In the genomic region with DNA sequence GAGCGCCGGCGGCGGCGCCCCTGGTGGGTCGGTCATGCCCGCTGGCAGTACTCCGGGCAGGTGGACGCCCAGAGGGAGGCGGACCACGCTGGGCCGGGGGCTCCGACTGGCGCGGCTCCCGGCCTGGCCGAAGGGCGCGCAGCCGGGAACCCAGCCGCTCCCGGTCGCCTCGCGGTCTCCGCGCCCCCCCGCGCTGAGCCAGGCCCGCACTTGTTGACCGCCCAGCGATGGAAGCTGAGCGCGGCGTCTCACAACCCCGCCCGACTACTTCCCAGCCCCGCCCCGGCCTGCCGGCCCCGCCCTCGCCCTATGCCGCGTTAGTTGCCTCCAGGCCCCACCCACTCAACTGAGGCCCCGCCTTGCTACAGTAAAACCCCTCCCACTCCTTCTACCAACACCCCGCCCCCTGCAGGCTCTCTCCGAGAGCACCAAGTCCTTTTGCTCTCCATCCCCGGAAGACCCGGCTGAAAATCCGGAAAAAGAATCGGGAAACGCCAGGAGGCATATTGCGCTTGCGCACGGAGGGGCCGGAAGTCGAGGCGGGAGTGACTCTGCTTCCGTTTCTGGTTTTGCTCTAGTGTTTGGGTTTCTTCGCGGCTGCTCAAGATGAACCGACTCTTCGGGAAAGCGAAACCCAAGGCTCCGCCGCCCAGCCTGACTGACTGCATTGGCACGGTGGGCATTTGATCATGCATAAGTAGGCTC, we compare ENCODE assay signal across 8 cellular contexts. TPM values are rescaled to one million over a fixed set of nuclear protein-coding genes. Genes with fewer than 3 reads are reported as not detected.
A peak's percentile ranks its signal among the peaks of the same experiment; 100 is the strongest.
DNase-seq lines count a peak whose midpoint lies in the region; ATAC-seq, FAIRE-seq and TF ChIP-seq lines count a peak whose summit lies in the region.

Gene BAG1, minus strand, starts transcription at position 236 of the 705 bp plus-strand sequence.
Gene CHMP5, plus strand, starts transcription at position 577 of the 705 bp plus-strand sequence. Its CDS starts 30 bp downstream, at position 607.

- TF ChIP-seq CTCF in Caco-2 (IDR thresholded peaks at IDR 0.05; ENCODE audit: insufficient read depth in 1 of 2, low read depth in 1 of 2, low read length in 1 of 2, severe bottlenecking in 1 of 2, unreplicated experiment in 1 of 2): peak in 1 of 2 experiments; percentile 25
- TF ChIP-seq CTCF in H1 (IDR thresholded peaks at IDR 0.05; ENCODE audit: control extremely low read depth in 1 of 3, insufficient read depth in 1 of 3, low read depth in 1 of 3, low read length in 3 of 3): peak; percentile 8 to 33 (median 23); a peak in 2 of 4 replicates

- peak within 1 kb of the TSS; percentile 9 for H4K5ac ChIP-seq in H1 (ENCODE audit: insufficient read length, low read depth, low read length)

- H3K56ac ChIP-seq in H1 (replicated peaks; ENCODE audit: insufficient read length, low read depth, low read length): peak within 1 kb of the TSS; percentile 89

- H4K8ac ChIP-seq in H1 (ENCODE audit: extremely low read depth, insufficient read depth, low read length): peak within 1 kb of the TSS; percentile 93

- no peak within 1 kb of the TSS for H2BK120ac ChIP-seq in H1 (replicated peaks; ENCODE audit: low read depth, low read length)

- peaks cover 13% of the 10 kb centered on the region for H3K23me2 ChIP-seq in H1 (ENCODE audit: low read depth, low read length)

- peak within 1 kb of the TSS; percentile 99 for H2AK5ac ChIP-seq in H1 (ENCODE audit: low read depth, low read length)

- H2BK15ac ChIP-seq in H1 (ENCODE audit: low read length): no peak within 1 kb of the TSS

- FAIRE-seq in HTR-8/SVneo (lab: Jason Lieb, UNC) (peak; percentile 46), H1 (lab: Jason Lieb, UNC) (peak; percentile 24)

- no TSS peak for BruUV-seq in Caco-2 (replicated peaks; lab: Mats Ljungman, UMichigan)

- peak within 1 kb of the TSS; percentile 55; the same call in 1 of the 2 replicates for H2BK12ac ChIP-seq in H1 (ENCODE audit: low read depth, low read length)

- DNase-seq in Caco-2: peak; percentile 99
- DNase-seq in HTR-8/SVneo (ENCODE audit: insufficient read length, low spot score): peak; percentile 93
- peak; percentile 100 for DNase-seq in NOMO-1 treated with dmso at 0.1 percent for 144 hours (lab: John Stamatoyannopoulos, UW; ENCODE audit: unreplicated experiment)
- peak; percentile 98 for DNase-seq in activated CD8-positive, alpha-beta memory T cell treated with anti-CD3 and anti-CD28 coated beads for 48 hours (ENCODE audit: low read depth in 2 of 3, low spot score in 2 of 3)
- peak; percentile 99 for DNase-seq in H1 (ENCODE audit: low read depth in 1 of 2, low spot score in 2 of 2)
- peak; percentile 98 to 99 for DNase-seq in memory B cell (ENCODE audit: low spot score in 2 of 2)
- DNase-seq in stimulated activated CD8-positive, alpha-beta memory T cell treated with anti-CD3 and anti-CD28 coated beads, Interleukin-12 subunit alpha, Interleukin-12 subunit beta, amount 100 ng/mL, for 24 hours (ENCODE audit: extremely low read depth): peak; percentile 99

- H3K9me3 Mint-ChIP-seq in Caco-2 (ENCODE audit: unreplicated experiment) (no peaks in the 10 kb centered on the region), memory B cell (no peaks in the 10 kb centered on the region)

- peak within 1 kb of the TSS; percentile 82 for H2BK5ac ChIP-seq in H1 (ENCODE audit: low read depth, low read length)

- TF ChIP-seq EP300 in H1 (IDR thresholded peaks at IDR 0.05; ENCODE audit: borderline replicate concordance in 1 of 2, low read depth in 2 of 2, low read length in 2 of 2): no peak

- H3K4ac ChIP-seq in H1 (replicated peaks; ENCODE audit: insufficient read length, low read depth, low read length): peak within 1 kb of the TSS; percentile 66

- H3K27ac ChIP-seq in H1 (ENCODE audit: low read depth, low read length): peak within 1 kb of the TSS; percentile 31

- CTCF ChIA-PET in Caco-2 (lab: Charles Lee) (interaction anchor here (0.5 to 0.6 kb wide), 2 partner anchors 76 to 239 kb away, joined by 3 to 4 read pairs; partner anchors contain the start of gene DNAJA1), H1 (lab: Charles Lee; ENCODE audit: partially characterized antibody) (interaction anchor here (0.8 to 1.5 kb wide), 2 partner anchors 23 to 24 kb away, joined by 3 read pairs; no protein-coding TSS in a partner anchor)

- H4K91ac ChIP-seq in H1 (replicated peaks; ENCODE audit: insufficient read length, low read length): peak within 1 kb of the TSS; percentile 36

- ATAC-seq in GM21367 (IDR thresholded peaks at IDR 0.05; ENCODE audit: unreplicated experiment) (peak; percentile 76), memory B cell (ENCODE audit: low read depth) (peak; percentile 88)

- peaks cover 10 to 31% of the 10 kb centered on the region in 2 experiments for H3K79me2 ChIP-seq in H1 (ENCODE audit: control insufficient read depth in 1 of 2, insufficient read depth in 2 of 2, low read length in 2 of 2)

- peak within 1 kb of the TSS; percentile 67 for H3K18ac ChIP-seq in H1 (ENCODE audit: extremely low read depth, low read length)

- H3K23ac ChIP-seq in H1 (ENCODE audit: insufficient read length): no peak within 1 kb of the TSS

- H4K20me1 ChIP-seq in H1 (replicated peaks in 1 of 2; ENCODE audit: control insufficient read depth in 1 of 2, insufficient read depth in 2 of 2, low read length in 2 of 2): no peaks in the 10 kb centered on the region

- POLR2A ChIA-PET in Caco-2 (lab: Charles Lee): interaction anchor here (0.5 to 2.0 kb wide), 3 partner anchors 19 to 26 kb away, joined by 3 to 9 read pairs (median 9); partner anchors contain the start of gene NFX1
- POLR2A ChIA-PET in H1 (lab: Charles Lee; ENCODE audit: partially characterized antibody): interaction anchor here (0.8 to 3.8 kb wide), 7 partner anchors 10 to 239 kb away, joined by 3 to 29 read pairs (median 6); partner anchors contain the start of genes DNAJA1 and NFX1

- H3K14ac ChIP-seq in H1 (ENCODE audit: insufficient read length): no peak within 1 kb of the TSS

- H3K4me1 ChIP-seq in Caco-2: no peaks in the 10 kb centered on the region
- peaks cover 0 to 2% (median 2%) of the 10 kb centered on the region in 4 experiments; a peak in 2 of 7 replicates for H3K4me1 ChIP-seq in H1 (replicated peaks in 1 of 4; ENCODE audit: control insufficient read depth in 3 of 4, insufficient read depth in 4 of 4, low read length in 3 of 4)

- H3K4me1 Mint-ChIP-seq in Caco-2 (ENCODE audit: low read depth, unreplicated experiment) (peaks cover 16% of the 10 kb centered on the region), memory B cell (peaks cover 32% of the 10 kb centered on the region)

- H3K27me3 ChIP-seq in Caco-2 (replicated peaks; ENCODE audit: control insufficient read depth, insufficient read depth, low read length) (no peaks in the 10 kb centered on the region), H1 (replicated peaks in 1 of 4; ENCODE audit: control insufficient read depth in 3 of 4, extremely low read depth in 1 of 4, insufficient read depth in 3 of 4, low read length in 3 of 4) (no peaks in the 10 kb centered on the region)

- intact Hi-C loops in Caco-2 (cut with micrococcal nuclease; ENCODE audit: unreplicated experiment): loop anchor here (1.0 to 10.0 kb wide), 4 partner anchors 26 to 188 kb away; partner anchors contain the start of genes NFX1 and SMU1

- no peaks in the 10 kb centered on the region for H3K9me3 ChIP-seq in Caco-2
- H3K9me3 ChIP-seq in H1 (ENCODE audit: insufficient read depth in 2 of 2, low read depth in 1 of 2, low read length in 1 of 2): no peaks in the 10 kb centered on the region

- H3K36me3 ChIP-seq in Caco-2 (ENCODE audit: control insufficient read depth, insufficient read depth, low read length): no peaks in the 10 kb centered on the region; the same call in 1 of the 2 replicates
- H3K36me3 ChIP-seq in H1 (ENCODE audit: control insufficient read depth in 2 of 4, insufficient read depth in 4 of 4, low read length in 3 of 4): peaks cover 16 to 41% (median 27%) of the 10 kb centered on the region in 4 experiments

- no peak within 1 kb of the TSS for H2BK20ac ChIP-seq in H1 (ENCODE audit: low read length)

- peak within 1 kb of the TSS; percentile 91 to 99 for H3K4me2 ChIP-seq in H1 (ENCODE audit: insufficient read depth in 1 of 2, low read depth in 2 of 2, low read length in 2 of 2)

- peak within 1 kb of the TSS; percentile 83 to 91 (median 88) for H3K9ac ChIP-seq in H1 (replicated peaks in 1 of 4; ENCODE audit: extremely low read depth in 1 of 4, low read depth in 3 of 4, low read length in 3 of 4)

- TF ChIP-seq RAD21 in H1 (IDR thresholded peaks at IDR 0.05 in 1 of 2, conservative IDR thresholded peaks at IDR 0.05 in 1 of 2; ENCODE audit: low read depth in 2 of 2, low read length in 2 of 2): no peak

- H2AFZ ChIP-seq in H1 (ENCODE audit: low read length): peak within 1 kb of the TSS; percentile 60

- peak within 1 kb of the TSS; percentile 87 for H3K4me3 Mint-ChIP-seq in Caco-2 (ENCODE audit: unreplicated experiment)
- peak within 1 kb of the TSS; percentile 93 for H3K4me3 Mint-ChIP-seq in memory B cell

- H3K36me3 Mint-ChIP-seq in Caco-2 (ENCODE audit: insufficient read depth, unreplicated experiment) (peaks cover 42% of the 10 kb centered on the region), memory B cell (peaks cover 19% of the 10 kb centered on the region)

- H3K27me3 Mint-ChIP-seq in Caco-2 (ENCODE audit: insufficient read depth, unreplicated experiment) (no peaks in the 10 kb centered on the region), memory B cell (no peaks in the 10 kb centered on the region)

- WGBS in H1 (ENCODE audit: extremely low coverage in 1 of 2, insufficient coverage in 1 of 2, insufficient read length in 1 of 2, insufficient replicate concordance in 2 of 2, low coverage in 1 of 2, low lambda C conversion rate in 2 of 2, missing lambda C conversion rate in 1 of 2), 2 experiments: 2% methylated on average over 31 of the region's 67 CpGs; no CpG with 5 or more reads in 1 of the 2 experiments

- 0 out of 2 replicates have a peak, but pooled peaks cover 4% of the 10 kb centered on the region for H3K79me1 ChIP-seq in H1 (ENCODE audit: low read depth, low read length)

- H3K4me3 ChIP-seq in Caco-2 (ENCODE audit: low read depth, low read length) (peak within 1 kb of the TSS; percentile 100), H1 (ENCODE audit: extremely low read depth in 1 of 4, insufficient read depth in 2 of 4, low read depth in 3 of 4, low read length in 4 of 4) (peak within 1 kb of the TSS; percentile 86 to 99 (median 96))

- H3K27ac Mint-ChIP-seq in Caco-2 (ENCODE audit: unreplicated experiment) (peak within 1 kb of the TSS; percentile 87), memory B cell (peak within 1 kb of the TSS; percentile 98)

- peak in 1 of 2 experiments; percentile 66; a peak in 1 of 3 replicates for TF ChIP-seq POLR2A in H1 (IDR thresholded peaks at IDR 0.05; ENCODE audit: control extremely low read depth in 1 of 2, low read depth in 2 of 2, low read length in 2 of 2)

RNA-seq across cellular contexts. Expression of gene BAG1, which starts in this region (rescaled TPM):
- 51.2 and 62.1 TPM in 2 replicates for total RNA-seq in Caco-2 (2022)
- 59.8 and 61.5 TPM in 2 replicates for total RNA-seq in H1 (2021; fragmentation: NEBNext Ultra II Directional; extraction: Animal tissue kit (Norgen Biotek cat#: 25700))
- polyA plus RNA-seq in H1 (2011; rRNA removed): 14.7 and 18.3 TPM in 2 replicates
- polyA plus RNA-seq in H1 (2011; cell fraction: cytosol; rRNA removed): 37.6 TPM
- polyA plus RNA-seq in H1 (2011; cell fraction: nucleus; rRNA removed): 16.5 TPM
- 43.5 to 62.7 TPM (median 55.0 TPM) in 4 replicates for polyA plus RNA-seq in H1 (2012, experiment 1 of 2)
- polyA plus RNA-seq in H1 (2012, experiment 2 of 2): 46.0 TPM
- polyA plus RNA-seq in H1 (2013, experiment 1 of 2): 26.0 TPM
- polyA plus RNA-seq in H1 (2013, experiment 2 of 2): 29.0 TPM
- polyA minus RNA-seq in H1 (2011; rRNA and poly(A)+ RNA removed): 8.6 and 12.3 TPM in 2 replicates
- 16.1 TPM for polyA minus RNA-seq in H1 (2011; cell fraction: cytosol; rRNA and poly(A)+ RNA removed)
- 35.9 TPM for polyA minus RNA-seq in H1 (2011; cell fraction: nucleus; rRNA and poly(A)+ RNA removed)

RNA-seq across cellular contexts. Expression of gene CHMP5, which starts in this region (rescaled TPM):
- 52.5 and 58.3 TPM in 2 replicates for total RNA-seq in Caco-2 (2022)
- 44.1 and 47.3 TPM in 2 replicates for total RNA-seq in H1 (2021; fragmentation: NEBNext Ultra II Directional; extraction: Animal tissue kit (Norgen Biotek cat#: 25700))
- polyA plus RNA-seq in H1 (2011; rRNA removed): 11.6 and 25.0 TPM in 2 replicates
- 44.4 TPM for polyA plus RNA-seq in H1 (2011; cell fraction: cytosol; rRNA removed)
- 4.4 TPM for polyA plus RNA-seq in H1 (2011; cell fraction: nucleus; rRNA removed)
- polyA plus RNA-seq in H1 (2012, experiment 1 of 2): 36.0 to 53.8 TPM (median 37.2 TPM) in 4 replicates
- 14.2 TPM for polyA plus RNA-seq in H1 (2012, experiment 2 of 2)
- polyA plus RNA-seq in H1 (2013, experiment 1 of 2): 29.9 TPM
- 29.6 TPM for polyA plus RNA-seq in H1 (2013, experiment 2 of 2)
- 8.6 and 9.8 TPM in 2 replicates for polyA minus RNA-seq in H1 (2011; rRNA and poly(A)+ RNA removed)
- polyA minus RNA-seq in H1 (2011; cell fraction: cytosol; rRNA and poly(A)+ RNA removed): 9.2 TPM
- polyA minus RNA-seq in H1 (2011; cell fraction: nucleus; rRNA and poly(A)+ RNA removed): 9.3 TPM

Comparison
In these comparisons a context has a peak if more than half of its experiments do, and no peak if none do; other contexts are left out.
1. Peak in every context shown above with its lines: DNase-seq, ATAC-seq, H3K4me3 ChIP-seq and H3K27ac ChIP-seq.